17 cellular contexts compared by ENCODE assay signal in genomic region chr1:18201997-18202719, GRCh38.
"Had no signal": no experiment of that assay in that cellular context is flagged by ENCODE, and none has a peak within 500 bp of the region (broad histone marks: within the 10 kb centered on the region; RNA-seq: fewer than 3 reads in every experiment).

No MANE protein-coding gene starts in this region.

- H3K4me1 ChIP-seq: esophagus squamous epithelium had no signal

- H3K9me3 ChIP-seq: neutrophil had no signal

- DNase-seq: effector memory CD8-positive, alpha-beta T cell; esophagus squamous epithelium; foreskin fibroblast; kidney; left cardiac atrium; left ventricle myocardium superior; naive thymus-derived CD8-positive, alpha-beta T cell; right cardiac atrium; small intestine; stimulated activated CD4-positive, alpha-beta T cell treated with anti-CD3 and anti-CD28 coated beads, Interleukin-12 subunit alpha, Interleukin-12 subunit beta, amount 100 ng/mL, for 4 hours; stimulated activated naive CD4-positive, alpha-beta T cell; stomach; substantia nigra; trophoblast cell had no signal

- H3K36me3 ChIP-seq: esophagus squamous epithelium, neutrophil, stomach had no signal

- H3K4me3 ChIP-seq: esophagus squamous epithelium, lung, stomach had no signal

- H3K27ac ChIP-seq: epithelial cell of prostate, esophagus squamous epithelium, neutrophil, stomach had no signal

- ATAC-seq: effector memory CD8-positive, alpha-beta T cell; left cardiac atrium; left ventricle myocardium superior; naive thymus-derived CD8-positive, alpha-beta T cell; right cardiac atrium had no signal
